21 cellular contexts compared by ENCODE assay signal in genomic region chr3:4865714-4866113, GRCh38.
DNase-seq lines count a peak whose midpoint lies in the region; ATAC-seq and TF ChIP-seq lines count a peak whose summit lies in the region.
"Had no signal": no experiment of that assay in that cellular context is flagged by ENCODE, and none has a peak within 500 bp of the region (broad histone marks: within the 10 kb centered on the region; RNA-seq: fewer than 3 reads in every experiment).

No MANE protein-coding gene starts in this region.

- peaks cover 39% of the 10 kb centered on the region for H3K4me1 Mint-ChIP-seq in CD4-positive, alpha-beta T cell (ENCODE audit: low read depth)

- no peaks in the 10 kb centered on the region for H3K27me3 ChIP-seq in CD4-positive, alpha-beta T cell (ENCODE audit: control insufficient read depth, insufficient read depth, low read length)
- H3K27me3 ChIP-seq in aorta (ENCODE audit: control insufficient read depth in 1 of 2, insufficient read depth in 2 of 2, low read length in 1 of 2) (no peaks in the 10 kb centered on the region), gastrocnemius medialis (no peaks in the 10 kb centered on the region)
- H3K27me3 ChIP-seq: ascending aorta, tibial artery had no signal

- H3K36me3 ChIP-seq in aorta (ENCODE audit: control insufficient read depth in 1 of 2, insufficient read depth in 2 of 2, low read length in 1 of 2) (no peaks in the 10 kb centered on the region), gastrocnemius medialis (no peaks in the 10 kb centered on the region)
- H3K36me3 ChIP-seq: ascending aorta had no signal

- TF ChIP-seq POLR2A in gastrocnemius medialis (IDR thresholded peaks at IDR 0.05): no peak

- ATAC-seq in CD4-positive, alpha-beta T cell (ENCODE audit: poor library complexity): no peak
- ATAC-seq in aorta (ENCODE audit: low FRiP score): no peak
- no peak for ATAC-seq in gastrocnemius medialis
- ATAC-seq: GM12878 had no signal

- no peaks in the 10 kb centered on the region for H3K27me3 Mint-ChIP-seq in CD4-positive, alpha-beta T cell
- H3K27me3 Mint-ChIP-seq: central memory CD8-positive, alpha-beta T cell had no signal

- POLR2A ChIA-PET in CD4-positive, alpha-beta T cell (lab: Charles Lee): no interaction called here

- intact Hi-C loops in CD4-positive, alpha-beta T cell (cut with DNase I, micrococcal nuclease): no loop called here
- intact Hi-C loops in aorta (cut with DNase I): no loop called here
- intact Hi-C loops in gastrocnemius medialis (cut with DNase I; ENCODE audit: low total_unique reads): no loop called here

- H3K27ac Mint-ChIP-seq in CD4-positive, alpha-beta T cell: no peak overlapping the region

- TF ChIP-seq CTCF in CD4-positive, alpha-beta T cell (IDR thresholded peaks at IDR 0.05): no peak
- no peak for TF ChIP-seq CTCF in gastrocnemius medialis (IDR thresholded peaks at IDR 0.05 in 4 of 5, conservative IDR thresholded peaks at IDR 0.05 in 1 of 5)

- no peak overlapping the region for H3K27ac ChIP-seq in CD4-positive, alpha-beta T cell (ENCODE audit: low read depth, low read length)
- no peak overlapping the region for H3K27ac ChIP-seq in aorta (ENCODE audit: low read depth in 1 of 2, low read length in 2 of 2)
- no peak overlapping the region for H3K27ac ChIP-seq in gastrocnemius medialis
- H3K27ac ChIP-seq: ascending aorta had no signal

- peaks cover 3% of the 10 kb centered on the region for H3K9me3 Mint-ChIP-seq in CD4-positive, alpha-beta T cell
- H3K9me3 Mint-ChIP-seq: central memory CD8-positive, alpha-beta T cell had no signal

- DNase-seq in NCI-H510A treated with DMSO at 0.1 percent for 48 hours (lab: John Stamatoyannopoulos, UW): peak; percentile 34
- DNase-seq in NCI-H510A (lab: John Stamatoyannopoulos, UW): no peak
- DNase-seq in CD4-positive, alpha-beta T cell: no peak
- DNase-seq in NCI-H187 (lab: John Stamatoyannopoulos, UW): peak; percentile 5 to 15
- peak; percentile 3 for DNase-seq in NCI-H774 (lab: John Stamatoyannopoulos, UW)
- no peak for DNase-seq in aorta
- DNase-seq in activated effector memory CD4-positive, alpha-beta T cell treated with anti-CD3 and anti-CD28 coated beads, Interleukin-2, amount 50 U/mL, for 16 hours: no peak
- no peak for DNase-seq in gastrocnemius medialis
- DNase-seq: activated CD4-positive, alpha-beta T cell treated with anti-CD3 and anti-CD28 coated beads for 48 hours; activated CD8-positive, alpha-beta memory T cell treated with anti-CD3 and anti-CD28 coated beads, Interleukin-2, amount 50 U/mL, for 48 hours; activated naive CD4-positive, alpha-beta T cell treated with Interleukin-2 at 50 U/mL for 16 hours; C1 segment of cervical spinal cord; erythroblast; KG1; small intestine; stimulated activated naive CD4-positive, alpha-beta T cell treated with Interleukin-2 at 50 U/mL for 16 hours; tibial artery had no signal

- H3K4me3 ChIP-seq in aorta (ENCODE audit: low read length in 2 of 2): no peak overlapping the region
- H3K4me3 ChIP-seq in gastrocnemius medialis: no peak overlapping the region
- H3K4me3 ChIP-seq: ascending aorta, GM12878, lung, tibial artery had no signal

- 96 to 97% methylated on average over 2 of the region's 2 CpGs for WGBS in aorta, 2 donors

- in situ Hi-C loops in gastrocnemius medialis (cut with MboI; ENCODE audit: low sequenced_read_pairs in 4 of 4): no loop called here

- H3K36me3 Mint-ChIP-seq in CD4-positive, alpha-beta T cell (ENCODE audit: low read depth): peaks cover 32% of the 10 kb centered on the region

- CTCF ChIA-PET in CD4-positive, alpha-beta T cell (lab: Charles Lee): no interaction called here

- peaks cover 12% of the 10 kb centered on the region for H3K9me3 ChIP-seq in CD4-positive, alpha-beta T cell (ENCODE audit: control insufficient read depth, low read length)
- H3K9me3 ChIP-seq in aorta (ENCODE audit: control insufficient read depth, low read length): no peaks in the 10 kb centered on the region
- no peaks in the 10 kb centered on the region for H3K9me3 ChIP-seq in gastrocnemius medialis

- H3K4me3 Mint-ChIP-seq in CD4-positive, alpha-beta T cell: peak overlapping the region; percentile 20
- H3K4me3 Mint-ChIP-seq: central memory CD8-positive, alpha-beta T cell had no signal

- H3K4me1 ChIP-seq in aorta (ENCODE audit: control insufficient read depth in 1 of 2, insufficient read depth in 2 of 2, low read length in 2 of 2) (peaks cover 0 to 2% of the 10 kb centered on the region in 2 donors), gastrocnemius medialis (peaks cover 16% of the 10 kb centered on the region in 2 donors)

Comparison
In these comparisons a context has a peak if more than half of its experiments do, and no peak if none do; other contexts are left out.
1. DNase-seq: peak in NCI-H510A treated with DMSO at 0.1 percent for 48 hours (single experiment), NCI-H187 (2 of 2) and NCI-H774 (single experiment); none in NCI-H510A (single experiment), CD4-positive, alpha-beta T cell (0 of 10), aorta (0 of 2), activated effector memory CD4-positive, alpha-beta T cell treated with anti-CD3 and anti-CD28 coated beads, Interleukin-2, amount 50 U/mL, for 16 hours (single experiment) and gastrocnemius medialis (0 of 2).